ENCODE assay signal across 14 cellular contexts in genomic region chr3:8576436-8576835, GRCh38.
"Had no signal": no experiment of that assay in that cellular context is flagged by ENCODE, and none has a peak within 500 bp of the region (broad histone marks: within the 10 kb centered on the region; RNA-seq: fewer than 3 reads in every experiment).

No MANE protein-coding gene starts in this region.

- H3K4me3 Mint-ChIP-seq: activated naive CD4-positive, alpha-beta T cell treated with anti-CD3 and anti-CD28 coated beads, Interleukin-2, amount 50 U/mL, for 24 hours; activated T-cell treated with anti-CD3 and anti-CD28 coated beads, Interleukin-2, amount 50 U/mL, for 72 hours; endodermal cell; naive thymus-derived CD8-positive, alpha-beta T cell; stimulated activated naive CD8-positive, alpha-beta T cell treated with anti-CD3 and anti-CD28 coated beads, Interleukin-15, Interleukin-2, amounts not matched to agents 100 ng/mL and 50 ng/mL, for 24 hours; T-helper 2 cell treated with Interferon-gamma antibody and Interleukin-4, amounts not matched to agents 5 μg/mL and 100 μg/mL, for 36 hours; type B pancreatic cell had no signal

- H3K27ac Mint-ChIP-seq: activated naive CD4-positive, alpha-beta T cell treated with anti-CD3 and anti-CD28 coated beads, Interleukin-2, amount 50 U/mL, for 24 hours; activated T-cell treated with anti-CD3 and anti-CD28 coated beads, Interleukin-2, amount 50 U/mL, for 72 hours; endodermal cell; naive thymus-derived CD8-positive, alpha-beta T cell; stimulated activated naive CD8-positive, alpha-beta T cell treated with anti-CD3 and anti-CD28 coated beads, Interleukin-15, Interleukin-2, amounts not matched to agents 100 ng/mL and 50 ng/mL, for 24 hours; T-helper 2 cell treated with Interferon-gamma antibody and Interleukin-4, amounts not matched to agents 5 μg/mL and 100 μg/mL, for 36 hours; type B pancreatic cell had no signal

- H3K27ac ChIP-seq: cardiac muscle cell, epithelial cell of prostate, parathyroid adenoma, SK-N-MC had no signal

- H3K9ac ChIP-seq: parathyroid adenoma had no signal

- H3K4me1 ChIP-seq: parathyroid adenoma had no signal

- DNase-seq: activated CD4-positive, alpha-beta T cell treated with anti-CD3 and anti-CD28 coated beads, Interleukin-2, amount 50 U/mL, for 4 hours; activated gamma-delta T cell; activated T-cell treated with anti-CD3 and anti-CD28 coated beads, Interleukin-2, amount 50 U/mL, for 72 hours; endodermal cell; head of caudate nucleus; naive thymus-derived CD8-positive, alpha-beta T cell had no signal

- H3K27me3 ChIP-seq: cardiac muscle cell had no signal

- H3K27me3 Mint-ChIP-seq: stimulated activated naive CD8-positive, alpha-beta T cell treated with anti-CD3 and anti-CD28 coated beads, Interleukin-15, Interleukin-2, amounts not matched to agents 100 ng/mL and 50 ng/mL, for 24 hours; type B pancreatic cell had no signal

- H3K9me3 Mint-ChIP-seq: activated naive CD4-positive, alpha-beta T cell treated with anti-CD3 and anti-CD28 coated beads, Interleukin-2, amount 50 U/mL, for 24 hours; endodermal cell; stimulated activated naive CD8-positive, alpha-beta T cell treated with anti-CD3 and anti-CD28 coated beads, Interleukin-15, Interleukin-2, amounts not matched to agents 100 ng/mL and 50 ng/mL, for 24 hours; T-helper 2 cell treated with Interferon-gamma antibody and Interleukin-4, amounts not matched to agents 5 μg/mL and 100 μg/mL, for 36 hours; type B pancreatic cell had no signal

- H3K36me3 ChIP-seq: cardiac muscle cell had no signal

- H3K4me3 ChIP-seq: cardiac muscle cell, SK-N-MC had no signal

- H3K36me3 Mint-ChIP-seq: activated naive CD4-positive, alpha-beta T cell treated with anti-CD3 and anti-CD28 coated beads, Interleukin-2, amount 50 U/mL, for 24 hours; naive thymus-derived CD8-positive, alpha-beta T cell; type B pancreatic cell had no signal
